In genomic region chr17:61774724-61775123, GRCh38 we compare ENCODE assay signal across 35 cellular contexts.
"Had no signal": no experiment of that assay in that cellular context is flagged by ENCODE, and none has a peak within 500 bp of the region (broad histone marks: within the 10 kb centered on the region; RNA-seq: fewer than 3 reads in every experiment).

No MANE protein-coding gene starts in this region.

- DNase-seq: Karpas-422, Kasumi-1, MG63, MM.1S, MV-4-11, NCI-H1048, NCI-H1092, NCI-H1092 treated with DMSO at 0.1 percent for 48 hours, NCI-H1105, NCI-H1105 treated with DMSO at 0.1 percent for 48 hours, NCI-H1417, NCI-H1417 treated with DMSO at 0.1 percent for 48 hours, NCI-H1436, NCI-H1436 treated with DMSO at 0.1 percent for 48 hours, NCI-H146, NCI-H1694, NCI-H1694 treated with DMSO at 0.1 percent for 48 hours, NCI-H187, NCI-H187 treated with DMSO at 0.1 percent for 48 hours, NCI-H1930, NCI-H2029, NCI-H2029 treated with DMSO at 0.1 percent for 48 hours, NCI-H2081, NCI-H2081 treated with DMSO at 0.1 percent for 48 hours, NCI-H2107, NCI-H2171, NCI-H2171 treated with DMSO at 0.1 percent for 48 hours, NCI-H2227 treated with DMSO at 0.1 percent for 48 hours, NCI-H226, NCI-H345, NCI-H446, NCI-H446 treated with DMSO at 0.1 percent for 48 hours, NCI-H510A, NCI-H510A treated with DMSO at 0.1 percent for 48 hours, NCI-H524 had no signal

- H3K4me3 ChIP-seq: MG63 had no signal

- H3K27me3 ChIP-seq: MG63 had no signal
